5 cellular contexts compared by ENCODE assay signal in genomic region chr13:49986471-49986870, GRCh38. TPM values are rescaled to one million over a fixed set of nuclear protein-coding genes. Genes with fewer than 3 reads are reported as not detected.
"Had no signal": no experiment of that assay in that cellular context is flagged by ENCODE, and none has a peak within 500 bp of the region (broad histone marks: within the 10 kb centered on the region; RNA-seq: fewer than 3 reads in every experiment).

No MANE protein-coding gene starts in this region.

- ATAC-seq: GM23338 had no signal

- DNase-seq: H9, HCEC 1CT, KG1 had no signal

- H3K4me3 ChIP-seq: GM23338 had no signal

RNA-seq across cellular contexts. Expression of gene KCNRG, which starts 28.8 kb away (rescaled TPM):
- total RNA-seq: GM23338, HT-29 had no signal
